In the genomic region with DNA sequence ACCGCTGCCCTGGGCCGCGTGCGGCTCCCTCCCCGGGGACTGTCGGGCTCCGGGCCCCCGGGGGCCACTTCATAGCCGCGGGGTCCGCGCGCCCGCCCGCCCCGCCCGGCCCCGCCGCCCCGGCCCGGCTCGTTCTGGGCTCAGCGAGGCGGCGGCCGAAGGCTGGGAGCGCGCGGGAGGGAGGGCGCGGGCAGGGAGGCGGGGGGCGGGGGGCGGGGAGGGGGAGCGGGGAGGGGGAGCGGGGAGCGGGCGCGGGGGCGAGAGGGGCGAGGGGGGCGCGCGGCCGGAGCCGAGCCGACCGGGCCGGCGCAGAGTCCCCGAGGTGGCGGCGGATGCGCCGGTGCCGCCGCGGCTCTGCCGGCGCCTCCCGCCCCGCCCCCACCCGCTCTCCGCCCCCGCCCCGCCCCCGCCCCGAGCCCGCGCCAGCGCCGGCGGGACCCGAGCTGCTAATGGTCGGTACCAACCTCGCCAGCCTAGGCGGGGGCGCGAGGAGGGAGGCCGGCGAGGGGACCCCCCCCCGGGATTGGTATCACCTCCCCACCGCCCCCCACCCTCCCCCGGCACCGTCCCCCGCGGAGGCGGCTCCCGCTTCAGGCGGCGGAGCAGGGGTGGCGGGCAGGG, we compare ENCODE assay signal across 9 cellular contexts. TPM values are rescaled to one million over a fixed set of nuclear protein-coding genes. Genes with fewer than 3 reads are reported as not detected.
DNase-seq lines count a peak whose midpoint lies in the region; ATAC-seq, FAIRE-seq and TF ChIP-seq lines count a peak whose summit lies in the region.
"Had no signal": no experiment of that assay in that cellular context is flagged by ENCODE, and none has a peak within 500 bp of the region (broad histone marks: within the 10 kb centered on the region; RNA-seq: fewer than 3 reads in every experiment).

TSS of gene B3GAT1 (minus strand) at position 356 of the 621 bp plus-strand sequence. CDS start 24,583 bp downstream, outside the sequence.

- POLR2A ChIA-PET in A549 (lab: Yijun Ruan, JAX) = no interaction called here

- peak within 1 kb of the TSS in 7 of 8 donors; percentile 29 to 82 (median 60) for H3K4me3 Mint-ChIP-seq in naive B cell

- no peaks in the 10 kb centered on the region for H3K79me2 ChIP-seq in mammary epithelial cell (ENCODE audit: insufficient read depth, low read length)

- TF ChIP-seq EP300 in A549 (IDR thresholded peaks at IDR 0.05) = no peak

- DNase-seq in A549 (ENCODE audit: low read depth in 1 of 2, low spot score in 1 of 2) = no peak
- DNase-seq in H7 = peak; percentile 94
- DNase-seq in mammary epithelial cell = no peak
- no peak for DNase-seq in naive B cell
- DNase-seq in activated gamma-delta T cell (lab: John Stamatoyannopoulos, UW) = no peak
- DNase-seq in effector CD8-positive, alpha-beta T cell (lab: John Stamatoyannopoulos, UW) = no peak
- DNase-seq in foreskin melanocyte = no peak

- no peak within 1 kb of the TSS for H3K9ac ChIP-seq in mammary epithelial cell (ENCODE audit: insufficient read depth, low read length)

- TF ChIP-seq CTCF in A549 (IDR thresholded peaks at IDR 0.05) = no peak
- no peak for TF ChIP-seq CTCF in mammary epithelial cell (conservative IDR thresholded peaks at IDR 0.05 in 1 of 2, IDR thresholded peaks at IDR 0.05 in 1 of 2; ENCODE audit: extremely low read depth in 1 of 2, insufficient read depth in 1 of 2, low read depth in 1 of 2, low read length in 2 of 2)

- H3K4me1 Mint-ChIP-seq in naive B cell = peaks cover 31 to 37% (median 32%) of the 10 kb centered on the region in 3 donors

- H3K9me3 ChIP-seq in A549 (no peaks in the 10 kb centered on the region), mammary epithelial cell (replicated peaks; ENCODE audit: insufficient read depth, low read length) (no peaks in the 10 kb centered on the region)

- no peaks in the 10 kb centered on the region for H3K4me1 ChIP-seq in A549
- H3K4me1 ChIP-seq in mammary epithelial cell (ENCODE audit: insufficient read depth, low read length) = no peaks in the 10 kb centered on the region

- peaks cover 0 to 4% (median 3%) of the 10 kb centered on the region in 7 donors for H3K9me3 Mint-ChIP-seq in naive B cell

- no peak for FAIRE-seq in A549 (lab: Jason Lieb, UNC)

- H3K36me3 ChIP-seq in H7 (replicated peaks; ENCODE audit: control insufficient read depth, insufficient read depth, low read length) (no peaks in the 10 kb centered on the region; the same call in 1 of the 2 replicates), mammary epithelial cell (ENCODE audit: insufficient read depth, low read length) (no peaks in the 10 kb centered on the region)

- intact Hi-C loops in mammary epithelial cell (cut with micrococcal nuclease) = no loop called here

- no peak within 1 kb of the TSS for H2AFZ ChIP-seq in mammary epithelial cell (ENCODE audit: low read depth, low read length)

- ATAC-seq in A549 (no peak), naive B cell (ENCODE audit: low read depth in 2 of 2) (no peak), HG02885 (IDR thresholded peaks at IDR 0.05; ENCODE audit: poor library complexity, unreplicated experiment) (no peak)

- dilution Hi-C loops in mammary epithelial cell (cut with HindIII; ENCODE audit: low sequenced_read_pairs) = no loop called here

- peak within 1 kb of the TSS in 1 of 6 donors; percentile 70 for H3K27ac Mint-ChIP-seq in naive B cell

- WGBS in A549 (ENCODE audit: missing lambda C conversion rate) = no CpG with 5 or more reads among the region's 92 CpGs
- no CpG with 5 or more reads among the region's 92 CpGs for WGBS in mammary epithelial cell (ENCODE audit: low coverage, missing lambda C conversion rate)

- H4K20me1 ChIP-seq in mammary epithelial cell (ENCODE audit: insufficient read depth, low read length) = no peaks in the 10 kb centered on the region

- no peak for TF ChIP-seq RAD21 in A549 (conservative IDR thresholded peaks at IDR 0.05 in 1 of 2, IDR thresholded peaks at IDR 0.05 in 1 of 2)

- in situ Hi-C loops in mammary epithelial cell (cut with MboI; ENCODE audit: low sequenced_read_pairs in 2 of 2) = no loop called here

- H3K27ac ChIP-seq in A549 (no peak within 1 kb of the TSS), mammary epithelial cell (ENCODE audit: insufficient read depth, low read depth, low read length) (no peak within 1 kb of the TSS)

- peaks cover 25% of the 10 kb centered on the region for H3K27me3 ChIP-seq in H7 (ENCODE audit: control insufficient read depth, insufficient read depth, low read length)
- peaks cover 37% of the 10 kb centered on the region for H3K27me3 ChIP-seq in mammary epithelial cell (ENCODE audit: insufficient read depth, low read length)

- CTCF ChIA-PET in A549 (lab: Yijun Ruan, JAX) (interaction anchor here (0.6 kb wide), 1 partner anchor 1277 kb away, joined by 3 read pairs; no protein-coding TSS in a partner anchor), mammary epithelial cell (lab: Charles Lee; ENCODE audit: low non-redundant PET) (interaction anchor here (0.6 kb wide), 1 partner anchor 403 kb away, joined by 3 read pairs; no protein-coding TSS in a partner anchor)

- peaks cover 0 to 10% of the 10 kb centered on the region in 2 donors for H3K36me3 Mint-ChIP-seq in naive B cell

- no TSS peak for BruUV-seq in mammary epithelial cell (replicated peaks; lab: Mats Ljungman, UMichigan)

- H3K4me2 ChIP-seq in A549 (peak within 1 kb of the TSS; percentile 63), mammary epithelial cell (ENCODE audit: insufficient read depth, low read depth, low read length) (peak within 1 kb of the TSS; percentile 67)

- H3K4me3 ChIP-seq in A549 (peak within 1 kb of the TSS; percentile 36; the same call in 2 of the 3 replicates), H7 (ENCODE audit: insufficient read depth, low read depth, low read length) (peak within 1 kb of the TSS; percentile 79), mammary epithelial cell (replicated peaks in 1 of 3; ENCODE audit: insufficient read depth in 1 of 3, low read depth in 2 of 3, low read length in 3 of 3) (peak within 1 kb of the TSS in 2 of 3 experiments; percentile 16 to 28)

- no peak for TF ChIP-seq POLR2A in A549 (IDR thresholded peaks at IDR 0.05; ENCODE audit: low read length)

- H3K27me3 Mint-ChIP-seq in naive B cell = peaks cover 47 to 73% (median 70%) of the 10 kb centered on the region in 3 donors

TF ChIP-seq in A549, 52 proteins besides CTCF, POLR2A, EP300 and RAD21:
- TF ChIP-seq CBX8 (IDR thresholded peaks at IDR 0.05) = no peak
- TF ChIP-seq NPAS2 (CRISPR knock-in tag; IDR thresholded peaks at IDR 0.05; ENCODE audit: borderline replicate concordance) = no peak
- no peak for TF ChIP-seq FOSB (CRISPR knock-in tag; IDR thresholded peaks at IDR 0.05)
- TF ChIP-seq RNF2 (IDR thresholded peaks at IDR 0.05; ENCODE audit: borderline replicate concordance, low read depth) = no peak
- no peak for TF ChIP-seq CEBPB (IDR thresholded peaks at IDR 0.05)
- TF ChIP-seq ZFP36 (IDR thresholded peaks at IDR 0.05; ENCODE audit: borderline replicate concordance, partially characterized antibody) = no peak
- no peak for TF ChIP-seq ZNF302 (CRISPR knock-in tag; IDR thresholded peaks at IDR 0.05)
- TF ChIP-seq CHD4 (IDR thresholded peaks at IDR 0.05; ENCODE audit: borderline replicate concordance) = no peak
- TF ChIP-seq, protein P1, sequence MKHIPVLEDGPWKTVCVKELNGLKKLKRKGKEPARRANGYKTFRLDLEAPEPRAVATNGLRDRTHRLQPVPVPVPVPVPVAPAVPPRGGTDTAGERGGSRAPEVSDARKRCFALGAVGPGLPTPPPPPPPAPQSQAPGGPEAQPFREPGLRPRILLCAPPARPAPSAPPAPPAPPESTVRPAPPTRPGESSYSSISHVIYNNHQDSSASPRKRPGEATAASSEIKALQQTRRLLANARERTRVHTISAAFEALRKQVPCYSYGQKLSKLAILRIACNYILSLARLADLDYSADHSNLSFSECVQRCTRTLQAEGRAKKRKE (CRISPR knock-in tag; IDR thresholded peaks at IDR 0.05; ENCODE audit: low read depth) = no peak
- no peak for TF ChIP-seq TFCP2L1 (CRISPR knock-in tag; IDR thresholded peaks at IDR 0.05)
- no peak for TF ChIP-seq KDM1A (IDR thresholded peaks at IDR 0.05; ENCODE audit: low read depth)
- no peak for TF ChIP-seq RFX5 (IDR thresholded peaks at IDR 0.05)

RNA-seq across cellular contexts. Expression of gene B3GAT1, which starts in this region (rescaled TPM):
- polyA plus RNA-seq in A549 (2011; rRNA removed) (not detected in 2 replicates), A549 (2017; fragmentation: RNase III; extraction: RNeasy Plus Mini Kit Qiagen cat#74134 plus additional on column Dnase treatment) (0.03 TPM in 1 of 3 replicates, not detected in the others), mammary epithelial cell (0.08 TPM), naive B cell (ENCODE audit: low read depth in 6 of 6) (not detected)
- polyA plus RNA-seq in A549 (2012; cell fraction: cytosol; rRNA removed) = not detected in 2 replicates
- polyA plus RNA-seq in A549 (2012; cell fraction: nucleus; rRNA removed) = not detected in 2 replicates
- not detected in 2 replicates for polyA minus RNA-seq in A549 (2011; rRNA and poly(A)+ RNA removed)
- 9.9 and 12.8 TPM in 2 replicates for total RNA-seq in H7 (2014; rRNA removed; shearing (Covaris generic))
- total RNA-seq in mammary epithelial cell = under 1 TPM; under 0.01 to 0.33 TPM
- not detected for polyA minus RNA-seq in mammary epithelial cell
- polyA plus RNA-seq: fibroblast of lung had no signal

Comparison
In these comparisons a context has a peak if more than half of its experiments do, and no peak if none do; other contexts are left out.
1. H3K4me3 ChIP-seq: peak in every context shown above with its lines; median percentile 79 in H7; 36 in A549; 22 in mammary epithelial cell.